Comparison of ENCODE assay signal across 14 cellular contexts in the genomic region with DNA sequence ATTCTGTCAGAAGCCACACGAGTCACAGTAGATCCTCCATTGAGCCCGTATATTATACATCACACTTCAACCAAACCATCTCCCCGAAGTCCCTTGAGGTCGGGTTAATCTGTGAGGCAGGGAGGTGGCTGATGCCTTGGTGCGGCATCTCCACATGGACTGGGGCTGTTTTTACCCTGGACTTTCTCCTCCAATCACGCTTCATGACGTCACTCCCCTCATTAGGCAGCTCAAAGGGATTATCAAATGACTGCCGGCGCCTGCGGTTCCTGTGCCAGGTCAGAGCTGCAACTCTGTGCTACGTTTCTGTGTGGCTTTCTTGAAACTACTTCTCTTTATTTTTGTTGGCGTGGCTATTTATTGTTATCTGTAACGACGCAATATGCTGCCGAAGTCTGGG. TPM values are rescaled to one million over a fixed set of nuclear protein-coding genes. Genes with fewer than 3 reads are reported as not detected.
A peak's percentile ranks its signal among the peaks of the same experiment; 100 is the strongest.
DNase-seq lines count a peak whose midpoint lies in the region.
"Had no signal": no experiment of that assay in that cellular context is flagged by ENCODE, and none has a peak within 500 bp of the region (broad histone marks: within the 10 kb centered on the region; RNA-seq: fewer than 3 reads in every experiment).

No MANE protein-coding gene starts in this region.

- no CpG with 5 or more reads among the region's 15 CpGs for WGBS in mesendoderm (ENCODE audit: extremely low coverage, insufficient coverage, low lambda C conversion rate)

- H2AK5ac ChIP-seq in mesendoderm (ENCODE audit: low read length), result no peak overlapping the region

- no peaks in the 10 kb centered on the region for H3K79me1 ChIP-seq in mesendoderm (ENCODE audit: low read length)

- H2BK5ac ChIP-seq in mesendoderm (ENCODE audit: low read length), result no peak overlapping the region

- no peak overlapping the region for H2BK120ac ChIP-seq in mesendoderm (ENCODE audit: low read depth, low read length)

- H3K18ac ChIP-seq in mesendoderm (ENCODE audit: low read length), result no peak overlapping the region

- H3K9ac ChIP-seq in mesendoderm (ENCODE audit: low read length), result no peak overlapping the region

- no peaks in the 10 kb centered on the region for H3K27me3 ChIP-seq in mesendoderm (ENCODE audit: insufficient read depth, low read length, poor library complexity)

- no peaks in the 10 kb centered on the region for H3K4me1 ChIP-seq in mesendoderm (ENCODE audit: control insufficient read depth, low read depth, low read length)

- no peak overlapping the region for H3K56ac ChIP-seq in mesendoderm (ENCODE audit: low read length)

- H3K27ac ChIP-seq in cingulate gyrus (ENCODE audit: low read depth, low read length), result peak overlapping the region; percentile 86
- no peak overlapping the region for H3K27ac ChIP-seq in mesendoderm (ENCODE audit: low read depth, low read length)

- H3K79me2 ChIP-seq in mesendoderm (ENCODE audit: control insufficient read depth, insufficient read depth, low read length), result no peaks in the 10 kb centered on the region

- H3K36me3 ChIP-seq in mesendoderm (ENCODE audit: control insufficient read depth, insufficient read depth, low read length), result no peaks in the 10 kb centered on the region

- no peak overlapping the region for H3K23ac ChIP-seq in mesendoderm (ENCODE audit: low read length)

- no peak overlapping the region for H3K4ac ChIP-seq in mesendoderm (ENCODE audit: low read depth, low read length)

- no peak overlapping the region for H4K5ac ChIP-seq in mesendoderm (ENCODE audit: low read length)

- no peak overlapping the region for H2BK15ac ChIP-seq in mesendoderm (replicated peaks; ENCODE audit: low read depth)

- DNase-seq in NCI-H524 treated with DMSO at 0.1 percent for 48 hours (lab: John Stamatoyannopoulos, UW) (peak; percentile 10), mesendoderm (peak; percentile 7), ureter (ENCODE audit: low spot score) (peak; percentile 76), DMS53 (lab: John Stamatoyannopoulos, UW) (no peak), NCI-H446 treated with DMSO at 0.1 percent for 48 hours (lab: John Stamatoyannopoulos, UW) (no peak), amniotic stem cell (lab: John Stamatoyannopoulos, UW) (no peak)
- DNase-seq: activated CD4-positive, CD25-positive, alpha-beta regulatory T cell; activated naive CD8-positive, alpha-beta T cell treated with anti-CD3 and anti-CD28 coated beads, Interleukin-2, amount 50 U/mL, for 24 hours; H9; NCI-H2081 treated with DMSO at 0.1 percent for 48 hours; OCI-M1; stimulated activated CD4-positive, alpha-beta T cell treated with anti-CD3 and anti-CD28 coated beads, Interleukin-4, amount 100 ng/mL, for 24 hours had no signal

- H4K8ac ChIP-seq in mesendoderm (ENCODE audit: low read depth, low read length), result no peak overlapping the region

- no peak overlapping the region for H3K4me3 ChIP-seq in mesendoderm (ENCODE audit: low read length)

- no peak overlapping the region for H3K4me2 ChIP-seq in mesendoderm (ENCODE audit: low read length)

RNA-seq across cellular contexts. Expression of a gene that starts 53.7 kb away (rescaled TPM):
- 0.53 TPM for polyA plus RNA-seq in mesendoderm (2013, experiment 1 of 2)
- polyA plus RNA-seq in mesendoderm (2013, experiment 2 of 2), result 0.62 TPM
- 29.3 TPM for total RNA-seq in ureter
- total RNA-seq: G401 had no signal

Comparison
In these comparisons a context has a peak if more than half of its experiments do, and no peak if none do; other contexts are left out.
1. DNase-seq: peak in NCI-H524 treated with DMSO at 0.1 percent for 48 hours (single experiment), mesendoderm (single experiment) and ureter (single experiment); none in DMS53 (single experiment), NCI-H446 treated with DMSO at 0.1 percent for 48 hours (single experiment) and amniotic stem cell (single experiment).